ENCODE assay signal across 1 cellular context in genomic region chr2:225037374-225038075, GRCh38.
TF ChIP-seq lines count a peak whose summit lies in the region.

No MANE protein-coding gene starts in this region.

TF ChIP-seq in HepG2, 621 proteins besides CTCF, POLR2A, EP300 and RAD21:
- no peak for TF ChIP-seq PRDM10 (CRISPR knock-in tag; IDR thresholded peaks at IDR 0.05; ENCODE audit: low read depth)
- no peak for TF ChIP-seq SMC3 (IDR thresholded peaks at IDR 0.05; ENCODE audit: low read length)
- no peak for TF ChIP-seq ZNF512 (CRISPR knock-in tag; IDR thresholded peaks at IDR 0.05)
- TF ChIP-seq ZNF597 (CRISPR knock-in tag; IDR thresholded peaks at IDR 0.05): no peak
- TF ChIP-seq ZNF138 (CRISPR knock-in tag; IDR thresholded peaks at IDR 0.05; ENCODE audit: low read depth): no peak
- no peak for TF ChIP-seq ZKSCAN8 (CRISPR knock-in tag; IDR thresholded peaks at IDR 0.05; ENCODE audit: borderline replicate concordance)
- TF ChIP-seq RXRB (CRISPR knock-in tag; IDR thresholded peaks at IDR 0.05; ENCODE audit: borderline replicate concordance): no peak
- no peak for TF ChIP-seq ZNF543 (CRISPR knock-in tag; IDR thresholded peaks at IDR 0.05)
- TF ChIP-seq SNAPC2 (CRISPR knock-in tag; IDR thresholded peaks at IDR 0.05): no peak
- TF ChIP-seq ZSCAN5A (CRISPR knock-in tag; IDR thresholded peaks at IDR 0.05; ENCODE audit: borderline replicate concordance): no peak
- no peak for TF ChIP-seq ZNF556 (CRISPR knock-in tag; IDR thresholded peaks at IDR 0.05; ENCODE audit: borderline replicate concordance)
- no peak for TF ChIP-seq ZNF773 (CRISPR knock-in tag; IDR thresholded peaks at IDR 0.05; ENCODE audit: borderline replicate concordance)
- no peak for TF ChIP-seq DR1 (CRISPR knock-in tag; IDR thresholded peaks at IDR 0.05)
- no peak for TF ChIP-seq HCFC1 (IDR thresholded peaks at IDR 0.05; ENCODE audit: low read depth, low read length)
- no peak for TF ChIP-seq PREB (CRISPR knock-in tag; IDR thresholded peaks at IDR 0.05)
- no peak for TF ChIP-seq CEBPZ (IDR thresholded peaks at IDR 0.05; ENCODE audit: low read length)
- TF ChIP-seq MAFF (IDR thresholded peaks at IDR 0.05; ENCODE audit: low read depth, low read length): no peak
